ENCODE assay signal across 8 cellular contexts in the genomic region with DNA sequence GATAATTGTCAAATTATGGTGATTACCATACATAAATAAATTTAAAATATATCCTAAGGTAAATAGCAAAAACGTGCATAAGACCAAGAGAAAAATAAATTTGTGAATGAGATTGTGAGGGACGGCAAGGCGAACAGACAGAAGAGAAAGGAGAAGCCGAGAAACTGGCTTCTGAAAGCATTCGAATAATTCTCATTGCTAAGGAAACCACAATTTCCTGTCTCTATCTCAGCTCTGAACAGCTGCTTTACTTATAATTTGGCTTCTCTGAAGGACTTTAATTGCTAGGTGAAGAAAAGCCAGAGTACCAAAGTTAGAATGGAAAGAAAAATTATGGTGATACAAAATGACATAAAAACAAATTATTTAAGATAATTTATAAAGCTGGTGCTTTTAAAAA.
DNase-seq lines count a peak whose midpoint lies in the region; ATAC-seq and TF ChIP-seq lines count a peak whose summit lies in the region.

No MANE protein-coding gene starts in this region.

- H2AFZ ChIP-seq in mesenchymal stem cell (ENCODE audit: low read depth, low read length): no peak overlapping the region

- H3K14ac ChIP-seq in mesenchymal stem cell (ENCODE audit: low read length in 2 of 2): no peak overlapping the region

- peak; percentile 63 for DNase-seq in HCEC 1CT
- peak; percentile 57 for DNase-seq in KG1 (lab: John Stamatoyannopoulos, UW)
- DNase-seq in mesenchymal stem cell: peak; percentile 60
- no peak for DNase-seq in upper lobe of right lung
- no peak for DNase-seq in NCI-H146 (lab: John Stamatoyannopoulos, UW)
- no peak for DNase-seq in stimulated activated CD4-positive, alpha-beta T cell treated with anti-CD3 and anti-CD28 coated beads, Interleukin-15, amount 100 ng/mL, for 24 hours
- DNase-seq in RWPE1 (ENCODE audit: low spot score): no peak

- H2BK15ac ChIP-seq in mesenchymal stem cell (ENCODE audit: low read depth, poor library complexity, severe bottlenecking): no peak overlapping the region

- ATAC-seq in GM18867 (IDR thresholded peaks at IDR 0.05; ENCODE audit: unreplicated experiment) (peak; percentile 93), upper lobe of right lung (no peak)

- peak overlapping the region; percentile 40 for H3K27ac ChIP-seq in mesenchymal stem cell (ENCODE audit: low read length, poor library complexity, severe bottlenecking)
- no peak overlapping the region for H3K27ac ChIP-seq in upper lobe of right lung
- no peak overlapping the region for H3K27ac ChIP-seq in RWPE1

- H4K91ac ChIP-seq in mesenchymal stem cell (ENCODE audit: low read length): no peak overlapping the region

- no peak overlapping the region for H2BK5ac ChIP-seq in mesenchymal stem cell (ENCODE audit: low read depth, low read length, poor library complexity, severe bottlenecking)

- 4% methylated on average over 3 of the region's 5 CpGs for WGBS in mesenchymal stem cell

- no peaks in the 10 kb centered on the region for H3K36me3 ChIP-seq in mesenchymal stem cell (ENCODE audit: control insufficient read depth in 1 of 2, insufficient read depth in 2 of 2, low read depth in 1 of 2, low read length in 2 of 2)
- no peaks in the 10 kb centered on the region for H3K36me3 ChIP-seq in upper lobe of right lung

- POLR2A ChIA-PET in RWPE1 (lab: Yijun Ruan, JAX; ENCODE audit: low non-redundant PET): no interaction called here

- intact Hi-C loops in upper lobe of right lung (cut with DNase I): no loop called here

- TF ChIP-seq CTCF in upper lobe of right lung (IDR thresholded peaks at IDR 0.05) (no peak), RWPE1 (conservative IDR thresholded peaks at IDR 0.05; ENCODE audit: low read depth) (no peak)

- H3K79me1 ChIP-seq in mesenchymal stem cell (replicated peaks; ENCODE audit: low read length, poor library complexity, severe bottlenecking): no peaks in the 10 kb centered on the region

- CTCF ChIA-PET in RWPE1 (lab: Yijun Ruan, JAX): no interaction called here

- H2AK5ac ChIP-seq in mesenchymal stem cell (ENCODE audit: low read length, severe bottlenecking): no peak overlapping the region

- H2BK12ac ChIP-seq in mesenchymal stem cell (ENCODE audit: low read length in 2 of 2): no peak overlapping the region

- no peak overlapping the region for H3K23ac ChIP-seq in mesenchymal stem cell (ENCODE audit: low read length in 2 of 2)

- no peaks in the 10 kb centered on the region for H3K9me3 ChIP-seq in mesenchymal stem cell (ENCODE audit: control insufficient read depth, low read length)
- no peaks in the 10 kb centered on the region for H3K9me3 ChIP-seq in upper lobe of right lung

- H4K8ac ChIP-seq in mesenchymal stem cell (ENCODE audit: low read length): no peak overlapping the region

- H3K27me3 ChIP-seq in mesenchymal stem cell (ENCODE audit: control insufficient read depth in 1 of 2, insufficient read depth in 1 of 2, low read length in 2 of 2): no peaks in the 10 kb centered on the region
- no peaks in the 10 kb centered on the region for H3K27me3 ChIP-seq in upper lobe of right lung

- H2BK120ac ChIP-seq in mesenchymal stem cell (ENCODE audit: low read depth, low read length): no peak overlapping the region

- H3K4me3 ChIP-seq in mesenchymal stem cell (ENCODE audit: insufficient read depth in 1 of 2, low read depth in 1 of 2, low read length in 2 of 2) (no peak overlapping the region), upper lobe of right lung (no peak overlapping the region)

- H3K9ac ChIP-seq in mesenchymal stem cell (ENCODE audit: low read length): no peak overlapping the region

- no peak overlapping the region for H3K18ac ChIP-seq in mesenchymal stem cell (ENCODE audit: low read depth in 1 of 2, low read length in 2 of 2)

- no peak overlapping the region for H3K4me2 ChIP-seq in mesenchymal stem cell (ENCODE audit: low read length, poor library complexity, severe bottlenecking)

- no peaks in the 10 kb centered on the region for H3K4me1 ChIP-seq in mesenchymal stem cell (ENCODE audit: control insufficient read depth, insufficient read depth, low read depth, low read length)
- H3K4me1 ChIP-seq in upper lobe of right lung: no peaks in the 10 kb centered on the region

- no peak overlapping the region for H3K4ac ChIP-seq in mesenchymal stem cell (ENCODE audit: low read depth in 1 of 2, low read length in 2 of 2)

Comparison
In these comparisons a context has a peak if more than half of its experiments do, and no peak if none do; other contexts are left out.
1. DNase-seq: peak in HCEC 1CT (single experiment), KG1 (single experiment) and mesenchymal stem cell (single experiment); none in upper lobe of right lung (single experiment), NCI-H146 (single experiment), stimulated activated CD4-positive, alpha-beta T cell treated with anti-CD3 and anti-CD28 coated beads, Interleukin-15, amount 100 ng/mL, for 24 hours (single experiment) and RWPE1 (single experiment).